Comparison of ENCODE assay signal across 8 cellular contexts in genomic region chr13:19958119-19959111, GRCh38. TPM values are rescaled to one million over a fixed set of nuclear protein-coding genes. Genes with fewer than 3 reads are reported as not detected.
A peak's percentile ranks its signal among the peaks of the same experiment; 100 is the strongest.
DNase-seq lines count a peak whose midpoint lies in the region; ATAC-seq, FAIRE-seq and TF ChIP-seq lines count a peak whose summit lies in the region.

ZMYM2 (plus strand) TSS chr13:19958727; CDS start chr13:19993073, 34,346 bp downstream.

- TF ChIP-seq EP300 in HepG2 (IDR thresholded peaks at IDR 0.05; ENCODE audit: low read depth in 2 of 2, low read length in 2 of 2) (no peak), HepG2 (CRISPR knock-in tag; IDR thresholded peaks at IDR 0.05; ENCODE audit: borderline replicate concordance) (no peak)

- peak within 1 kb of the TSS; percentile 85 for H3K9ac ChIP-seq in HepG2 (ENCODE audit: insufficient read depth, low read depth, low read length)

- H3K27me3 ChIP-seq in HepG2 (ENCODE audit: control insufficient read depth in 1 of 2, insufficient read depth in 2 of 2, low read length in 2 of 2): no peaks in the 10 kb centered on the region; a peak in 2 of 5 replicates

- no peak for TF ChIP-seq RAD21 in HepG2 (CRISPR knock-in tag; IDR thresholded peaks at IDR 0.05)

- in situ Hi-C loops in HepG2 (cut with HindIII; ENCODE audit: extremely low pct_ligation_motif_present, low pct_unique_long_range_greater_than_20kb): no loop called here

- WGBS in HepG2 (ENCODE audit: low lambda C conversion rate): 7% methylated on average over 14 of the region's 115 CpGs

- TF ChIP-seq CTCF in HepG2 (CRISPR knock-in tag; IDR thresholded peaks at IDR 0.05): no peak

- CTCF ChIA-PET in HepG2 (lab: Yijun Ruan, JAX; ENCODE audit: low intra/inter-chr PET ratio, low total read pairs): no interaction called here

- H3K9me3 ChIP-seq in HepG2 (ENCODE audit: low read length): no peaks in the 10 kb centered on the region

- H3K27ac ChIP-seq in HepG2 (ENCODE audit: extremely low read length, insufficient read depth, low read length): peak within 1 kb of the TSS; percentile 81

- peak; percentile 98 for DNase-seq in CD1c-positive myeloid dendritic cell (ENCODE audit: extremely low spot score)
- peak; percentile 99 for DNase-seq in NCI-H82 (lab: John Stamatoyannopoulos, UW)
- peak; percentile 97 to 98 for DNase-seq in activated CD4-positive, alpha-beta T cell treated with anti-CD3 and anti-CD28 coated beads, Interleukin-2, amount 50 U/mL, for 48 hours
- peak; percentile 98 for DNase-seq in dermis blood vessel endothelial cell
- peak; percentile 86 for DNase-seq in HepG2 (ENCODE audit: low spot score)
- DNase-seq in stimulated activated CD4-positive, alpha-beta T cell treated with anti-CD3 and anti-CD28 coated beads, Interleukin-2, amount 100 ng/mL, for 48 hours: peak; percentile 97 to 99

- intact Hi-C loops in HepG2 (cut with micrococcal nuclease; ENCODE audit: unreplicated experiment): loop anchor here (5.0 kb wide), 1 partner anchor 176 kb away; the partner anchor contains the start of gene PSPC1

- H3K36me3 ChIP-seq in HepG2 (replicated peaks in 1 of 2; ENCODE audit: control insufficient read depth in 1 of 2, insufficient read depth in 2 of 2, low read length in 2 of 2): peaks cover 0 to 11% of the 10 kb centered on the region in 2 experiments; a peak in 1 of 5 replicates

- POLR2A ChIA-PET in HepG2 (lab: Yijun Ruan, JAX): interaction anchor here (1.0 kb wide), 1 partner anchor 8 kb away, joined by 3 read pairs; no protein-coding TSS in a partner anchor

- peak; percentile 37 for FAIRE-seq in HepG2 (lab: Jason Lieb, UNC)

- H3K79me2 ChIP-seq in HepG2 (ENCODE audit: insufficient read depth, low read length): peaks cover 35% of the 10 kb centered on the region

- no peak within 1 kb of the TSS for H2AFZ ChIP-seq in HepG2 (ENCODE audit: low read length)

- ATAC-seq in GM19452 (IDR thresholded peaks at IDR 0.05; ENCODE audit: unreplicated experiment) (peak; percentile 80), HG03575 (IDR thresholded peaks at IDR 0.05; ENCODE audit: extremely low read depth, insufficient number of reproducible peaks, low FRiP score, unreplicated experiment) (peak; percentile 24), HepG2 (peak; percentile 94)

- TF ChIP-seq POLR2A in HepG2 (IDR thresholded peaks at IDR 0.05; ENCODE audit: insufficient read depth in 1 of 2, low read depth in 2 of 2, low read length in 2 of 2): peak; percentile 48 to 64; a peak in 3 of 4 replicates

- no TSS peak for BruUV-seq in HepG2 (replicated peaks; lab: Mats Ljungman, UMichigan)

- peak within 1 kb of the TSS; percentile 91 for H3K4me2 ChIP-seq in HepG2 (ENCODE audit: low read depth, low read length)

- peak within 1 kb of the TSS; percentile 75 to 97 (median 96) for H3K4me3 ChIP-seq in HepG2 (replicated peaks in 1 of 3; ENCODE audit: insufficient read depth in 1 of 3, low read depth in 2 of 3, low read length in 3 of 3)

- peaks cover 28% of the 10 kb centered on the region for H3K4me1 ChIP-seq in HepG2 (ENCODE audit: insufficient read depth, low read length)

- peaks cover 26% of the 10 kb centered on the region for H4K20me1 ChIP-seq in HepG2 (ENCODE audit: insufficient read depth, low read length)

TF ChIP-seq in HepG2, 621 proteins besides CTCF, POLR2A, EP300 and RAD21 (continues in another document):
- TF ChIP-seq, protein P1, sequence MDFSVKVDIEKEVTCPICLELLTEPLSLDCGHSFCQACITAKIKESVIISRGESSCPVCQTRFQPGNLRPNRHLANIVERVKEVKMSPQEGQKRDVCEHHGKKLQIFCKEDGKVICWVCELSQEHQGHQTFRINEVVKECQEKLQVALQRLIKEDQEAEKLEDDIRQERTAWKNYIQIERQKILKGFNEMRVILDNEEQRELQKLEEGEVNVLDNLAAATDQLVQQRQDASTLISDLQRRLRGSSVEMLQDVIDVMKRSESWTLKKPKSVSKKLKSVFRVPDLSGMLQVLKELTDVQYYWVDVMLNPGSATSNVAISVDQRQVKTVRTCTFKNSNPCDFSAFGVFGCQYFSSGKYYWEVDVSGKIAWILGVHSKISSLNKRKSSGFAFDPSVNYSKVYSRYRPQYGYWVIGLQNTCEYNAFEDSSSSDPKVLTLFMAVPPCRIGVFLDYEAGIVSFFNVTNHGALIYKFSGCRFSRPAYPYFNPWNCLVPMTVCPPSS (IDR thresholded peaks at IDR 0.05): no peak
- TF ChIP-seq, protein P2, sequence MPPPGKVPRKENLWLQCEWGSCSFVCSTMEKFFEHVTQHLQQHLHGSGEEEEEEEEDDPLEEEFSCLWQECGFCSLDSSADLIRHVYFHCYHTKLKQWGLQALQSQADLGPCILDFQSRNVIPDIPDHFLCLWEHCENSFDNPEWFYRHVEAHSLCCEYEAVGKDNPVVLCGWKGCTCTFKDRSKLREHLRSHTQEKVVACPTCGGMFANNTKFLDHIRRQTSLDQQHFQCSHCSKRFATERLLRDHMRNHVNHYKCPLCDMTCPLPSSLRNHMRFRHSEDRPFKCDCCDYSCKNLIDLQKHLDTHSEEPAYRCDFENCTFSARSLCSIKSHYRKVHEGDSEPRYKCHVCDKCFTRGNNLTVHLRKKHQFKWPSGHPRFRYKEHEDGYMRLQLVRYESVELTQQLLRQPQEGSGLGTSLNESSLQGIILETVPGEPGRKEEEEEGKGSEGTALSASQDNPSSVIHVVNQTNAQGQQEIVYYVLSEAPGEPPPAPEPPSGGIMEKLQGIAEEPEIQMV (CRISPR knock-in tag; IDR thresholded peaks at IDR 0.05; ENCODE audit: low read depth): no peak
- peak; percentile 45; the same call in 1 of the 2 replicates for TF ChIP-seq CREB1 (IDR thresholded peaks at IDR 0.05)
- TF ChIP-seq CREB1 (CRISPR knock-in tag; IDR thresholded peaks at IDR 0.05): no peak
- TF ChIP-seq ZMYM3 (CRISPR knock-in tag; IDR thresholded peaks at IDR 0.05): no peak
- 0 out of 2 replicates have a peak, but pooled peaks have one; percentile 38 for TF ChIP-seq AHDC1 (CRISPR knock-in tag; IDR thresholded peaks at IDR 0.05; ENCODE audit: borderline replicate concordance)
- TF ChIP-seq ZNF335 (CRISPR knock-in tag; IDR thresholded peaks at IDR 0.05): no peak

RNA-seq across cellular contexts. Expression of gene ZMYM2, which starts in this region (rescaled TPM):
- total RNA-seq in dermis blood vessel endothelial cell (68.8 and 81.3 TPM in 2 replicates), HepG2 (2016; rRNA removed; fragmentation: Illumina TruSeq; extraction: Trizol) (40.8 and 56.9 TPM in 2 replicates)
- 25.6 and 27.3 TPM in 2 replicates for total RNA-seq in HepG2 (2016; cell fraction: cytosol; rRNA removed; fragmentation: Illumina TruSeq; extraction: Trizol; ENCODE audit: low read depth)
- 35.9 and 53.3 TPM in 2 replicates for total RNA-seq in HepG2 (2016; cell fraction: insoluble cytoplasmic fraction; rRNA removed; fragmentation: Illumina TruSeq; extraction: Trizol)
- total RNA-seq in HepG2 (2016; cell fraction: membrane; rRNA removed; fragmentation: Illumina TruSeq; extraction: Trizol): 22.6 and 25.0 TPM in 2 replicates
- total RNA-seq in HepG2 (2016; cell fraction: nucleus; rRNA removed; fragmentation: Illumina TruSeq; extraction: Trizol): 52.3 and 58.3 TPM in 2 replicates
- 17.6 and 22.4 TPM in 2 replicates for polyA plus RNA-seq in HepG2 (2011; rRNA removed)
- 5.8 and 9.5 TPM in 2 replicates for polyA plus RNA-seq in HepG2 (2011; cell fraction: cytosol; rRNA removed)
- polyA plus RNA-seq in HepG2 (2011; cell fraction: nucleus; rRNA removed): 18.4 and 22.9 TPM in 2 replicates
- 22.2 and 23.4 TPM in 2 replicates for polyA plus RNA-seq in HepG2 (2012)
- 1.1 and 1.3 TPM in 2 replicates for polyA plus RNA-seq in HepG2 (2016; cell fraction: cytosol; fragmentation: Illumina TruSeq; extraction: Trizol; ENCODE audit: low read depth)
- polyA plus RNA-seq in HepG2 (2016; cell fraction: insoluble cytoplasmic fraction; fragmentation: Illumina TruSeq; extraction: Trizol; ENCODE audit: low read depth): 29.7 and 36.6 TPM in 2 replicates
- polyA plus RNA-seq in HepG2 (2016; cell fraction: membrane; fragmentation: Illumina TruSeq; extraction: Trizol; ENCODE audit: low read depth): 2.9 and 3.6 TPM in 2 replicates
- polyA plus RNA-seq in HepG2 (2016; cell fraction: nucleus; fragmentation: Illumina TruSeq; extraction: Trizol; ENCODE audit: insufficient read depth, low read depth): 58.5 and 61.6 TPM in 2 replicates
- polyA minus RNA-seq in HepG2 (2011; rRNA and poly(A)+ RNA removed; ENCODE audit: low replicate concordance): 17.1 and 26.7 TPM in 2 replicates
- 32.5 and 37.8 TPM in 2 replicates for polyA minus RNA-seq in HepG2 (2011; cell fraction: cytosol; rRNA and poly(A)+ RNA removed)
- polyA minus RNA-seq in HepG2 (2011; cell fraction: nucleus; rRNA and poly(A)+ RNA removed): 139 and 147 TPM in 2 replicates

Comparison
In these comparisons a context has a peak if more than half of its experiments do, and no peak if none do; other contexts are left out.
1. Peak in every context shown above with its lines: DNase-seq, ATAC-seq, H3K4me3 ChIP-seq and H3K27ac ChIP-seq.
2. ATAC-seq: peak in every context shown above with its lines; median percentile 94 in HepG2; 80 in GM19452; 24 in HG03575.